1 cellular context compared by ENCODE assay signal in genomic region chr4:168154546-168155277, GRCh38.
TF ChIP-seq lines count a peak whose summit lies in the region.

No MANE protein-coding gene starts in this region.

TF ChIP-seq in GM12878, 131 proteins besides CTCF, POLR2A, EP300 and RAD21:
- no peak for TF ChIP-seq MAX (IDR thresholded peaks at IDR 0.05; ENCODE audit: low read depth, low read length)
- TF ChIP-seq ELK1 (IDR thresholded peaks at IDR 0.05; ENCODE audit: low read depth, low read length) = no peak
- TF ChIP-seq ZNF207 (IDR thresholded peaks at IDR 0.05; ENCODE audit: borderline replicate concordance) = no peak
- no peak for TF ChIP-seq STAT1 (conservative IDR thresholded peaks at IDR 0.05)
- no peak for TF ChIP-seq ATF7 (IDR thresholded peaks at IDR 0.05; ENCODE audit: low read depth)
- no peak for TF ChIP-seq BRCA1 (IDR thresholded peaks at IDR 0.05; ENCODE audit: low read depth, low read length)
- TF ChIP-seq DPF2 (IDR thresholded peaks at IDR 0.05) = no peak
- no peak for TF ChIP-seq CBX5 (IDR thresholded peaks at IDR 0.05; ENCODE audit: low read depth)
- no peak for TF ChIP-seq SREBF1 (IDR thresholded peaks at IDR 0.05; ENCODE audit: low read length)
- TF ChIP-seq RUNX3 (IDR thresholded peaks at IDR 0.05; ENCODE audit: low read length) = no peak
- no peak for TF ChIP-seq JUNB (IDR thresholded peaks at IDR 0.05)
